19 cellular contexts compared by ENCODE assay signal in the genomic region with DNA sequence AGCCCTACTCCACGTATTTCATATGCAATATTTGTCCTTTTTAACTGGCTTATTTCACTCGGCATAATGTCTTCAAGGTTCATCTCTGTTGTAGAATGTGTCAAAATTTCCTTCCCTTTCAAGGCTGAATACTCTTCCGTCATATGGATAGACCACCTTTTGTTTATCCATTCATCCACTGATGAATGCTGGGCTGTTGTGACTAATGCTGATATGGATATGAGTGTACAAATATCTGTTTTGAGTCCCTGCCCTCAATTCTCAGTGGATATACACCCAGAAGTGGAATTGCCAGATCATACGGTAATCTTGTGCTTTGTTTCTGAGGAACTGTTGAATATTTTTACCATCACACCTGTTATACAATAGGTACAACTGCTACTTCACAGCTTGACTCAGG.
"Had no signal": no experiment of that assay in that cellular context is flagged by ENCODE, and none has a peak within 500 bp of the region (broad histone marks: within the 10 kb centered on the region; RNA-seq: fewer than 3 reads in every experiment).

No MANE protein-coding gene starts in this region.

- DNase-seq: effector CD4-positive, alpha-beta T cell; endodermal cell; erythroblast; foreskin keratinocyte; head of caudate nucleus; kidney; left cardiac atrium; left ventricle myocardium inferior; lower lobe of right lung; stimulated activated CD4-positive, alpha-beta T cell treated with anti-CD3 and anti-CD28 coated beads, Interleukin-4, amount 100 ng/mL, for 1 hour; stimulated activated CD8-positive, alpha-beta memory T cell treated with anti-CD3 and anti-CD28 coated beads, Interleukin-4, amount 100 ng/mL, for 48 hours; stimulated activated naive CD4-positive, alpha-beta T cell; stomach; trophoblast cell had no signal

- H3K9me3 Mint-ChIP-seq: endodermal cell, memory B cell, mesothelial cell of epicardium, nephron had no signal

- H3K27ac Mint-ChIP-seq: endodermal cell, memory B cell, mesothelial cell of epicardium, nephron had no signal

- H3K9me3 ChIP-seq: left ventricle myocardium inferior, lower lobe of right lung, prostate gland, right lobe of liver, stomach had no signal

- ATAC-seq: foreskin keratinocyte, left cardiac atrium, lower lobe of right lung had no signal

- H3K27me3 Mint-ChIP-seq: memory B cell had no signal

- H3K4me3 Mint-ChIP-seq: endodermal cell, memory B cell, mesothelial cell of epicardium, nephron had no signal

- H3K36me3 Mint-ChIP-seq: memory B cell, mesothelial cell of epicardium had no signal
